ENCODE assay signal across 1 cellular context in the genomic region with DNA sequence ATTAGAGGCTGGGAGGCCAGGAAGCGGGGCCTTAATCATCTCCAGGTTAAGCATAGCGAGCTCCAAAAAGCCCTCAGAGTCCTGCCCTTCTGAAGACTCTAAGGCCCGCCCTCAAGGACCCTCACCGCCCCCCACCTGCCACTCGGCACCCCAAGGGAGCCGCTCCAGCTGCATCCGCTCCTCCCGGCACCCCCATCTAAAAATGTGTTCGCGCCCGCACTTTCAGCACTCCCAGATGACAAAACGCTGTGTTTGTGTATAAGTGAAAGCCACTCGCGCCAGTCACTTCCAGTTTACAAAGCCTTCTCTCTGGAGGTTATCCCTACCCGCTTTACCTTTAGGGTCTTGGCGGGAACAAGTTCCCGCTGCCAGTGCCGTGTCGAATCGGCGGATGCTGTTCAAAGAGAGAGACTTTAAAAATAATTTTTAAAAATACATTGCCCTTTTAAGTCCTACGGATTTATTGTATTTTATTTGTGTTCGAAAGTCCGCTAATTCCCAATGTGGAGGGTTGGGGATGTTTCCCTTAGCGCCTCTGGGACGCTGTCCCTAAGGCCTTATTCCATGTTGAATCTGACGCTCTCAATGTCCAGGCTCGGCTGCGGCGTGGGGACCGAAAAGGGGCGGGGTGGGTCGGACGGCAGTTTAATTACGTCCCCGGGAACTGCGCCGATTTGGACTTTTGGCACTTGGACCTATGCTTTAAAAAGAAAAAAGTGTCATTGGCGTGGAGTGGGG.
TF ChIP-seq lines count a peak whose summit lies in the region.

DCLRE1A (minus strand) TSS at position 64 of the 738 bp plus-strand sequence. CDS start 900 bp downstream, outside the sequence.
NHLRC2 (plus strand) TSS at position 643 of the 738 bp plus-strand sequence. CDS start 212 bp downstream, outside the sequence.

TF ChIP-seq in HepG2, 621 proteins besides CTCF, POLR2A, EP300 and RAD21 (continued from another document):
- TF ChIP-seq KDM5A (IDR thresholded peaks at IDR 0.05; ENCODE audit: borderline replicate concordance, low read length) (peak; percentile 95; the same call in 1 of the 2 replicates), YY1 (IDR thresholded peaks at IDR 0.05; ENCODE audit: insufficient read depth, insufficient replicate concordance, low read depth, low read length) (no peak), TGIF2 (CRISPR knock-in tag; IDR thresholded peaks at IDR 0.05) (peak; percentile 76), ZMYM4 (CRISPR knock-in tag; IDR thresholded peaks at IDR 0.05) (0 out of 2 replicates have a peak, but pooled peaks have one; percentile 9), ZNF253 (CRISPR knock-in tag; IDR thresholded peaks at IDR 0.05; ENCODE audit: borderline replicate concordance) (no peak), HNRNPK (IDR thresholded peaks at IDR 0.05; ENCODE audit: low read depth, low read length, poor library complexity, severe bottlenecking) (no peak), TAF15 (IDR thresholded peaks at IDR 0.05; ENCODE audit: low read depth, low read length, poor library complexity, severe bottlenecking) (no peak), NR2C2 (CRISPR knock-in tag; IDR thresholded peaks at IDR 0.05; ENCODE audit: borderline replicate concordance) (no peak; the same call in 1 of the 2 replicates), ZNF75D (CRISPR knock-in tag; IDR thresholded peaks at IDR 0.05; ENCODE audit: borderline replicate concordance) (0 out of 2 replicates have a peak, but pooled peaks have one; percentile 13), SP5 (CRISPR knock-in tag; IDR thresholded peaks at IDR 0.05; ENCODE audit: borderline replicate concordance, low read depth) (0 out of 2 replicates have a peak, but pooled peaks have one; percentile 24), ZKSCAN1 (IDR thresholded peaks at IDR 0.05; ENCODE audit: low read length) (0 out of 2 replicates have a peak, but pooled peaks have one; percentile 15), KAT8 (CRISPR knock-in tag; IDR thresholded peaks at IDR 0.05) (peak; percentile 23; the same call in 1 of the 2 replicates), LBX2 (CRISPR knock-in tag; IDR thresholded peaks at IDR 0.05; ENCODE audit: borderline replicate concordance) (no peak), SPEN (CRISPR knock-in tag; IDR thresholded peaks at IDR 0.05; ENCODE audit: low read depth) (peak; percentile 73), MZF1 (CRISPR knock-in tag; IDR thresholded peaks at IDR 0.05; ENCODE audit: borderline replicate concordance) (no peak), NPAS2 (CRISPR knock-in tag; IDR thresholded peaks at IDR 0.05; ENCODE audit: borderline replicate concordance) (no peak), SMYD3 (CRISPR knock-in tag; IDR thresholded peaks at IDR 0.05) (no peak), TBX2 (CRISPR knock-in tag; IDR thresholded peaks at IDR 0.05; ENCODE audit: borderline replicate concordance) (0 out of 2 replicates have a peak, but pooled peaks have one; percentile 27), SSRP1 (CRISPR knock-in tag; IDR thresholded peaks at IDR 0.05) (no peak), ATAD3A (CRISPR knock-in tag; IDR thresholded peaks at IDR 0.05) (no peak), ZGPAT (CRISPR knock-in tag; IDR thresholded peaks at IDR 0.05) (0 out of 2 replicates have a peak, but pooled peaks have one; percentile 18), KAT7 (CRISPR knock-in tag; IDR thresholded peaks at IDR 0.05; ENCODE audit: borderline replicate concordance) (0 out of 2 replicates have a peak, but pooled peaks have one; percentile 1), ZBTB3 (CRISPR knock-in tag; IDR thresholded peaks at IDR 0.05; ENCODE audit: borderline replicate concordance, low read depth) (no peak), POLR2AphosphoS5 (IDR thresholded peaks at IDR 0.05; ENCODE audit: low read depth, low read length) (peak; percentile 42), U2AF1 (optimal IDR thresholded peaks at IDR 0.05; ENCODE audit: low read depth, low read length) (peak; percentile 58)
- TF ChIP-seq, protein P1, sequence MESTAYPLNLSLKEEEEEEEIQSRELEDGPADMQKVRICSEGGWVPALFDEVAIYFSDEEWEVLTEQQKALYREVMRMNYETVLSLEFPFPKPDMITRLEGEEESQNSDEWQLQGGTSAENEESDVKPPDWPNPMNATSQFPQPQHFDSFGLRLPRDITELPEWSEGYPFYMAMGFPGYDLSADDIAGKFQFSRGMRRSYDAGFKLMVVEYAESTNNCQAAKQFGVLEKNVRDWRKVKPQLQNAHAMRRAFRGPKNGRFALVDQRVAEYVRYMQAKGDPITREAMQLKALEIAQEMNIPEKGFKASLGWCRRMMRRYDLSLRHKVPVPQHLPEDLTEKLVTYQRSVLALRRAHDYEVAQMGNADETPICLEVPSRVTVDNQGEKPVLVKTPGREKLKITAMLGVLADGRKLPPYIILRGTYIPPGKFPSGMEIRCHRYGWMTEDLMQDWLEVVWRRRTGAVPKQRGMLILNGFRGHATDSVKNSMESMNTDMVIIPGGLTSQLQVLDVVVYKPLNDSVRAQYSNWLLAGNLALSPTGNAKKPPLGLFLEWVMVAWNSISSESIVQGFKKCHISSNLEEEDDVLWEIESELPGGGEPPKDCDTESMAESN (CRISPR knock-in tag; conservative IDR thresholded peaks at IDR 0.05): peak; percentile 65; the same call in 1 of the 2 replicates
- TF ChIP-seq, protein P2, sequence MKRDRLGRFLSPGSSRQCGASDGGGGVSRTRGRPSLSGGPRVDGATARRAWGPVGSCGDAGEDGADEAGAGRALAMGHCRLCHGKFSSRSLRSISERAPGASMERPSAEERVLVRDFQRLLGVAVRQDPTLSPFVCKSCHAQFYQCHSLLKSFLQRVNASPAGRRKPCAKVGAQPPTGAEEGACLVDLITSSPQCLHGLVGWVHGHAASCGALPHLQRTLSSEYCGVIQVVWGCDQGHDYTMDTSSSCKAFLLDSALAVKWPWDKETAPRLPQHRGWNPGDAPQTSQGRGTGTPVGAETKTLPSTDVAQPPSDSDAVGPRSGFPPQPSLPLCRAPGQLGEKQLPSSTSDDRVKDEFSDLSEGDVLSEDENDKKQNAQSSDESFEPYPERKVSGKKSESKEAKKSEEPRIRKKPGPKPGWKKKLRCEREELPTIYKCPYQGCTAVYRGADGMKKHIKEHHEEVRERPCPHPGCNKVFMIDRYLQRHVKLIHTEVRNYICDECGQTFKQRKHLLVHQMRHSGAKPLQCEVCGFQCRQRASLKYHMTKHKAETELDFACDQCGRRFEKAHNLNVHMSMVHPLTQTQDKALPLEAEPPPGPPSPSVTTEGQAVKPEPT (CRISPR knock-in tag; IDR thresholded peaks at IDR 0.05; ENCODE audit: low read depth): no peak
- TF ChIP-seq, protein P3, sequence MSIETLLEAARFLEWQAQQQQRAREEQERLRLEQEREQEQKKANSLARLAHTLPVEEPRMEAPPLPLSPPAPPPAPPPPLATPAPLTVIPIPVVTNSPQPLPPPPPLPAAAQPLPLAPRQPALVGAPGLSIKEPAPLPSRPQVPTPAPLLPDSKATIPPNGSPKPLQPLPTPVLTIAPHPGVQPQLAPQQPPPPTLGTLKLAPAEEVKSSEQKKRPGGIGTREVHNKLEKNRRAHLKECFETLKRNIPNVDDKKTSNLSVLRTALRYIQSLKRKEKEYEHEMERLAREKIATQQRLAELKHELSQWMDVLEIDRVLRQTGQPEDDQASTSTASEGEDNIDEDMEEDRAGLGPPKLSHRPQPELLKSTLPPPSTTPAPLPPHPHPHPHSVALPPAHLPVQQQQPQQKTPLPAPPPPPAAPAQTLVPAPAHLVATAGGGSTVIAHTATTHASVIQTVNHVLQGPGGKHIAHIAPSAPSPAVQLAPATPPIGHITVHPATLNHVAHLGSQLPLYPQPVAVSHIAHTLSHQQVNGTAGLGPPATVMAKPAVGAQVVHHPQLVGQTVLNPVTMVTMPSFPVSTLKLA (IDR thresholded peaks at IDR 0.05): 0 out of 2 replicates have a peak, but pooled peaks have one; percentile 3
- TF ChIP-seq, protein P4, sequence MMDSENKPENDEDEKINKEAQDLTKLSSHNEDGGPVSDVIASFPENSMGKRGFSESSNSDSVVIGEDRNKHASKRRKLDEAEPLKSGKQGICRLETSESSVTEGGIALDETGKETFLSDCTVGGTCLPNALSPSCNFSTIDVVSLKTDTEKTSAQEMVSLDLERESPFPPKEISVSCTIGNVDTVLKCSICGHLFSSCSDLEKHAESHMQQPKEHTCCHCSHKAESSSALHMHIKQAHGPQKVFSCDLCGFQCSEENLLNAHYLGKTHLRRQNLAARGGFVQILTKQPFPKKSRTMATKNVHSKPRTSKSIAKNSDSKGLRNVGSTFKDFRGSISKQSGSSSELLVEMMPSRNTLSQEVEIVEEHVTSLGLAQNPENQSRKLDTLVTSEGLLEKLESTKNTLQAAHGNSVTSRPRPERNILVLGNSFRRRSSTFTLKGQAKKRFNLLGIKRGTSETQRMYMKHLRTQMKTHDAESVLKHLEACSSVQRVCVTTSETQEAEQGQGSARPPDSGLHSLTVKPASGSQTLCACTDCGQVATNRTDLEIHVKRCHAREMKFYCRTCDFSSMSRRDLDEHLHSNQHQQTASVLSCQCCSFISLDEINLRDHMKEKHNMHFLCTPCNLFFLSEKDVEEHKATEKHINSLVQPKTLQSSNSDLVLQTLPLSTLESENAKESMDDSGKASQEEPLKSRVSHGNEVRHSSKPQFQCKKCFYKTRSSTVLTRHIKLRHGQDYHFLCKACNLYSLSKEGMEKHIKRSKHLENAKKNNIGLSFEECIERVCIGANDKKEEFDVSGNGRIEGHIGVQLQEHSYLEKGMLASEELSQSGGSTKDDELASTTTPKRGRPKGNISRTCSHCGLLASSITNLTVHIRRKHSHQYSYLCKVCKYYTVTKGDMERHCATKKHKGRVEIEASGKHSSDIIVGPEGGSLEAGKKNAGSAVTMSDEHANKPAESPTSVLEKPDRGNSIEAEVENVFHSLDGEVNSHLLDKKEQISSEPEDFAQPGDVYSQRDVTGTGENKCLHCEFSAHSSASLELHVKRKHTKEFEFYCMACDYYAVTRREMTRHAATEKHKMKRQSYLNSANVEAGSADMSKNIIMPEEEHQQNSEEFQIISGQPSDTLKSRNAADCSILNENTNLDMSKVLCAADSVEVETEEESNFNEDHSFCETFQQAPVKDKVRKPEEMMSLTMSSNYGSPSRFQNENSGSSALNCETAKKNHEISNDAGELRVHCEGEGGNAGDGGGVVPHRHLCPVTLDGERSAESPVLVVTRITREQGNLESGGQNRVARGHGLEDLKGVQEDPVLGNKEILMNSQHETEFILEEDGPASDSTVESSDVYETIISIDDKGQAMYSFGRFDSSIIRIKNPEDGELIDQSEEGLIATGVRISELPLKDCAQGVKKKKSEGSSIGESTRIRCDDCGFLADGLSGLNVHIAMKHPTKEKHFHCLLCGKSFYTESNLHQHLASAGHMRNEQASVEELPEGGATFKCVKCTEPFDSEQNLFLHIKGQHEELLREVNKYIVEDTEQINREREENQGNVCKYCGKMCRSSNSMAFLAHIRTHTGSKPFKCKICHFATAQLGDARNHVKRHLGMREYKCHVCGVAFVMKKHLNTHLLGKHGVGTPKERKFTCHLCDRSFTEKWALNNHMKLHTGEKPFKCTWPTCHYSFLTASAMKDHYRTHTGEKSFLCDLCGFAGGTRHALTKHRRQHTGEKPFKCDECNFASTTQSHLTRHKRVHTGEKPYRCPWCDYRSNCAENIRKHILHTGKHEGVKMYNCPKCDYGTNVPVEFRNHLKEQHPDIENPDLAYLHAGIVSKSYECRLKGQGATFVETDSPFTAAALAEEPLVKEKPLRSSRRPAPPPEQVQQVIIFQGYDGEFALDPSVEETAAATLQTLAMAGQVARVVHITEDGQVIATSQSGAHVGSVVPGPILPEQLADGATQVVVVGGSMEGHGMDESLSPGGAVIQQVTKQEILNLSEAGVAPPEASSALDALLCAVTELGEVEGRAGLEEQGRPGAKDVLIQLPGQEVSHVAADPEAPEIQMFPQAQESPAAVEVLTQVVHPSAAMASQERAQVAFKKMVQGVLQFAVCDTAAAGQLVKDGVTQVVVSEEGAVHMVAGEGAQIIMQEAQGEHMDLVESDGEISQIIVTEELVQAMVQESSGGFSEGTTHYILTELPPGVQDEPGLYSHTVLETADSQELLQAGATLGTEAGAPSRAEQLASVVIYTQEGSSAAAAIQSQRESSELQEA (CRISPR knock-in tag; IDR thresholded peaks at IDR 0.05; ENCODE audit: not compliant biosample characterization): no peak
- TF ChIP-seq, protein P5, sequence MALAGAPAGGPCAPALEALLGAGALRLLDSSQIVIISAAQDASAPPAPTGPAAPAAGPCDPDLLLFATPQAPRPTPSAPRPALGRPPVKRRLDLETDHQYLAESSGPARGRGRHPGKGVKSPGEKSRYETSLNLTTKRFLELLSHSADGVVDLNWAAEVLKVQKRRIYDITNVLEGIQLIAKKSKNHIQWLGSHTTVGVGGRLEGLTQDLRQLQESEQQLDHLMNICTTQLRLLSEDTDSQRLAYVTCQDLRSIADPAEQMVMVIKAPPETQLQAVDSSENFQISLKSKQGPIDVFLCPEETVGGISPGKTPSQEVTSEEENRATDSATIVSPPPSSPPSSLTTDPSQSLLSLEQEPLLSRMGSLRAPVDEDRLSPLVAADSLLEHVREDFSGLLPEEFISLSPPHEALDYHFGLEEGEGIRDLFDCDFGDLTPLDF (CRISPR knock-in tag; IDR thresholded peaks at IDR 0.05): peak; percentile 95
